Comparison of ENCODE assay signal across 8 cellular contexts in genomic region chr2:178193823-178194599, GRCh38. TPM values are rescaled to one million over a fixed set of nuclear protein-coding genes. Genes with fewer than 3 reads are reported as not detected.
DNase-seq lines count a peak whose midpoint lies in the region; ATAC-seq, FAIRE-seq and TF ChIP-seq lines count a peak whose summit lies in the region.

Gene OSBPL6 (plus strand): TSS chr2:178194512. CDS start chr2:178306185, 111,673 bp downstream.

- H3K27ac ChIP-seq in endodermal cell (ENCODE audit: low read depth, low read length) = no peak within 1 kb of the TSS

- H3K27me3 Mint-ChIP-seq in activated CD8-positive, alpha-beta T cell treated with anti-CD3 and anti-CD28 coated beads, Interleukin-2, amount 10 ng/mL, durations not matched to agents 7 days and 5 days (ENCODE audit: low read depth) = peaks cover 58% of the 10 kb centered on the region
- peaks cover 48% of the 10 kb centered on the region for H3K27me3 Mint-ChIP-seq in endodermal cell (ENCODE audit: insufficient read depth)

- no peaks in the 10 kb centered on the region for H3K4me1 ChIP-seq in BE2C
- H3K4me1 ChIP-seq in endodermal cell (ENCODE audit: control insufficient read depth, insufficient read depth, low read length) = no peaks in the 10 kb centered on the region

- TF ChIP-seq CTCF in BE2C (IDR thresholded peaks at IDR 0.05; ENCODE audit: low read depth, low read length) (no peak), endodermal cell (conservative IDR thresholded peaks at IDR 0.05) (peak; percentile 31)

- H3K9ac ChIP-seq in endodermal cell (ENCODE audit: extremely low read depth, low read length, poor library complexity, severe bottlenecking) = peak within 1 kb of the TSS; percentile 55

- H3K36me3 Mint-ChIP-seq in activated CD8-positive, alpha-beta T cell treated with anti-CD3 and anti-CD28 coated beads, Interleukin-2, amount 10 ng/mL, durations not matched to agents 7 days and 5 days (ENCODE audit: low read depth) = no peaks in the 10 kb centered on the region
- H3K36me3 Mint-ChIP-seq in endodermal cell (ENCODE audit: low read depth) = no peaks in the 10 kb centered on the region

- H3K36me3 ChIP-seq in BE2C (no peaks in the 10 kb centered on the region), endodermal cell (ENCODE audit: control insufficient read depth, insufficient read depth, low read length) (no peaks in the 10 kb centered on the region)

- WGBS in endodermal cell (ENCODE audit: insufficient coverage in 1 of 2, insufficient read length in 1 of 2), 2 experiments = 0% methylated on average over 9 to 90 of the region's 90 CpGs

- POLR2A ChIA-PET in activated CD8-positive, alpha-beta T cell treated with anti-CD3 and anti-CD28 coated beads, Interleukin-2, amount 10 ng/mL, durations not matched to agents 7 days and 5 days (lab: Charles Lee) = no interaction called here

- H3K27ac Mint-ChIP-seq in activated CD8-positive, alpha-beta T cell treated with anti-CD3 and anti-CD28 coated beads, Interleukin-2, amount 10 ng/mL, durations not matched to agents 7 days and 5 days = no peak within 1 kb of the TSS
- H3K27ac Mint-ChIP-seq in endodermal cell = peak within 1 kb of the TSS; percentile 39

- H3K4me3 ChIP-seq in BE2C (ENCODE audit: low read depth, low read length) = peak within 1 kb of the TSS; percentile 78
- H3K4me3 ChIP-seq in endodermal cell (ENCODE audit: low read length) = peak within 1 kb of the TSS; percentile 82

- H3K9me3 ChIP-seq in BE2C (no peaks in the 10 kb centered on the region), endodermal cell (ENCODE audit: control insufficient read depth, low read length) (no peaks in the 10 kb centered on the region)

- CTCF ChIA-PET in activated CD8-positive, alpha-beta T cell treated with anti-CD3 and anti-CD28 coated beads, Interleukin-2, amount 10 ng/mL, durations not matched to agents 7 days and 5 days (lab: Charles Lee) = interaction anchor here (1.3 to 1.4 kb wide), 2 partner anchors 12 to 82 kb away, joined by 3 read pairs; partner anchors contain the start of gene RBM45

- no peaks in the 10 kb centered on the region for H3K9me3 Mint-ChIP-seq in activated CD8-positive, alpha-beta T cell treated with anti-CD3 and anti-CD28 coated beads, Interleukin-2, amount 10 ng/mL, durations not matched to agents 7 days and 5 days (ENCODE audit: insufficient read depth)
- no peaks in the 10 kb centered on the region for H3K9me3 Mint-ChIP-seq in endodermal cell

- peak; percentile 83 for DNase-seq in BE2C
- peak; percentile 69 for DNase-seq in GM19239 (ENCODE audit: insufficient read length, low spot score)
- DNase-seq in NCI-H524 treated with DMSO at 0.1 percent for 48 hours (lab: John Stamatoyannopoulos, UW) = peak; percentile 30
- DNase-seq in activated CD8-positive, alpha-beta T cell treated with anti-CD3 and anti-CD28 coated beads, Interleukin-2, amount 10 ng/mL, durations not matched to agents 7 days and 5 days = peak; percentile 75
- DNase-seq in endodermal cell = peak; percentile 90
- peak; percentile 91 for DNase-seq in mesenteric fat pad (ENCODE audit: low spot score)
- peak; percentile 27 for DNase-seq in stimulated activated CD8-positive, alpha-beta memory T cell treated with anti-CD3 and anti-CD28 coated beads, Interleukin-12 subunit alpha, Interleukin-12 subunit beta, amount 100 ng/mL, for 24 hours (ENCODE audit: extremely low read depth)

- no peaks in the 10 kb centered on the region for H3K27me3 ChIP-seq in BE2C
- peaks cover 26% of the 10 kb centered on the region for H3K27me3 ChIP-seq in endodermal cell (ENCODE audit: control insufficient read depth, insufficient read depth, low read length, poor library complexity, severe bottlenecking)

- peak; percentile 93 for ATAC-seq in HG03354 (IDR thresholded peaks at IDR 0.05; ENCODE audit: poor library complexity, severe bottlenecking, unreplicated experiment)
- ATAC-seq in activated CD8-positive, alpha-beta T cell treated with anti-CD3 and anti-CD28 coated beads, Interleukin-2, amount 10 ng/mL, durations not matched to agents 7 days and 5 days = peak; percentile 96

- peaks cover 17% of the 10 kb centered on the region for H3K4me1 Mint-ChIP-seq in activated CD8-positive, alpha-beta T cell treated with anti-CD3 and anti-CD28 coated beads, Interleukin-2, amount 10 ng/mL, durations not matched to agents 7 days and 5 days (ENCODE audit: low read depth)
- peaks cover 8% of the 10 kb centered on the region for H3K4me1 Mint-ChIP-seq in endodermal cell

- peak; percentile 74 for FAIRE-seq in GM19239 (lab: Jason Lieb, UNC)

- H3K4me3 Mint-ChIP-seq in activated CD8-positive, alpha-beta T cell treated with anti-CD3 and anti-CD28 coated beads, Interleukin-2, amount 10 ng/mL, durations not matched to agents 7 days and 5 days = peak within 1 kb of the TSS; percentile 66
- peak within 1 kb of the TSS; percentile 67 for H3K4me3 Mint-ChIP-seq in endodermal cell

RNA-seq across cellular contexts. Expression of gene OSBPL6, which starts in this region (rescaled TPM):
- 2.5 TPM for polyA plus RNA-seq in BE2C (2012; ENCODE audit: insufficient read depth, insufficient read length, low read depth)
- under 1 TPM; 0.16 to 0.24 TPM for total RNA-seq in activated CD8-positive, alpha-beta T cell treated with anti-CD3 and anti-CD28 coated beads, Interleukin-2, amount 10 ng/mL, durations not matched to agents 7 days and 5 days
- total RNA-seq in endodermal cell (1 to 10 TPM; 3.4 to 3.6 TPM), mesenteric fat pad (0.39 TPM)
- polyA plus RNA-seq in endodermal cell (2013, experiment 1 of 2) = 8.3 TPM
- 7.9 TPM for polyA plus RNA-seq in endodermal cell (2013, experiment 2 of 2)

Comparison
In these comparisons a context has a peak if more than half of its experiments do, and no peak if none do; other contexts are left out.
1. Peak in DNase-seq and ATAC-seq in activated CD8-positive, alpha-beta T cell treated with anti-CD3 and anti-CD28 coated beads, Interleukin-2, amount 10 ng/mL, durations not matched to agents 7 days and 5 days; RNA of the gene not detected or under 1 TPM.
2. Peak in DNase-seq in mesenteric fat pad; RNA of the gene not detected or under 1 TPM.
3. DNase-seq: peak in every context shown above with its lines; median percentile 91 in mesenteric fat pad; 90 in endodermal cell; 83 in BE2C; 75 in activated CD8-positive, alpha-beta T cell treated with anti-CD3 and anti-CD28 coated beads, Interleukin-2, amount 10 ng/mL, durations not matched to agents 7 days and 5 days; 69 in GM19239; 30 in NCI-H524 treated with DMSO at 0.1 percent for 48 hours; 27 in stimulated activated CD8-positive, alpha-beta memory T cell treated with anti-CD3 and anti-CD28 coated beads, Interleukin-12 subunit alpha, Interleukin-12 subunit beta, amount 100 ng/mL, for 24 hours.